Comparison of ENCODE assay signal across 25 cellular contexts in genomic region chr3:120196333-120196732, GRCh38.
"Had no signal": no experiment of that assay in that cellular context is flagged by ENCODE, and none has a peak within 500 bp of the region (broad histone marks: within the 10 kb centered on the region; RNA-seq: fewer than 3 reads in every experiment).

No MANE protein-coding gene starts in this region.

- H3K9me3 ChIP-seq: gastroesophageal sphincter, lower lobe of right lung, pancreas, right atrium auricular region, testis, tibial artery, upper lobe of left lung, uterus had no signal

- H3K36me3 ChIP-seq: gastroesophageal sphincter, heart left ventricle, lower lobe of right lung, pancreas, right atrium auricular region, spleen, tibial artery, upper lobe of left lung, uterus had no signal

- H3K4me1 ChIP-seq: gastroesophageal sphincter, heart left ventricle, lower lobe of right lung, pancreas, right atrium auricular region, testis, tibial artery, upper lobe of left lung, uterus had no signal

- H3K4me2 ChIP-seq: hepatocyte had no signal

- H3K4me3 ChIP-seq: gastroesophageal sphincter, heart left ventricle, hepatocyte, lower lobe of right lung, pancreas, right atrium auricular region, spleen, testis, tibial artery, upper lobe of left lung, uterus had no signal

- ATAC-seq: effector memory CD8-positive, alpha-beta T cell; gastroesophageal sphincter; heart left ventricle; left colon; left ventricle myocardium superior; lower lobe of right lung; natural killer cell; sciatic nerve; stimulated activated memory B cell treated with anti-CD40 and anti-IgM and Interleukin-4, amounts not matched to agents 10 μg/mL and 1 μg/mL and 100 μg/mL, for 72 hours; stimulated activated naive CD8-positive, alpha-beta T cell treated with anti-CD3 and anti-CD28 coated beads, Interleukin-15, Interleukin-2, amounts not matched to agents 100 U/mL and 50 U/mL, for 24 hours had no signal

- FAIRE-seq: endometrium, pancreas had no signal

- H3K27ac ChIP-seq: foreskin keratinocyte, gastroesophageal sphincter, heart left ventricle, hepatocyte, lower lobe of right lung, pancreas, right atrium auricular region, spleen, testis, tibial artery, upper lobe of left lung, uterus had no signal

- H3K79me2 ChIP-seq: hepatocyte had no signal

- H2AFZ ChIP-seq: hepatocyte had no signal

- DNase-seq: cerebellar nuclear complex; cortex of kidney; effector memory CD8-positive, alpha-beta T cell; heart left ventricle; left colon; left ventricle myocardium superior; lower lobe of right lung; natural killer cell; occipital lobe; pancreas; spleen; stimulated activated CD4-positive, alpha-beta T cell treated with anti-CD3 and anti-CD28 coated beads, Interleukin-4, amount 100 ng/mL, for 4 hours; stimulated activated naive CD8-positive, alpha-beta T cell treated with anti-CD3 and anti-CD28 coated beads, Interleukin-15, Interleukin-2, amounts not matched to agents 100 U/mL and 50 U/mL, for 24 hours; substantia nigra; testis; tibial artery; upper lobe of left lung; uterus had no signal

- H3K27me3 ChIP-seq: foreskin keratinocyte, gastroesophageal sphincter, heart left ventricle, hepatocyte, pancreas, right atrium auricular region, spleen, testis, tibial artery, upper lobe of left lung, uterus had no signal
